Comparison of ENCODE assay signal across 17 cellular contexts in the genomic region with DNA sequence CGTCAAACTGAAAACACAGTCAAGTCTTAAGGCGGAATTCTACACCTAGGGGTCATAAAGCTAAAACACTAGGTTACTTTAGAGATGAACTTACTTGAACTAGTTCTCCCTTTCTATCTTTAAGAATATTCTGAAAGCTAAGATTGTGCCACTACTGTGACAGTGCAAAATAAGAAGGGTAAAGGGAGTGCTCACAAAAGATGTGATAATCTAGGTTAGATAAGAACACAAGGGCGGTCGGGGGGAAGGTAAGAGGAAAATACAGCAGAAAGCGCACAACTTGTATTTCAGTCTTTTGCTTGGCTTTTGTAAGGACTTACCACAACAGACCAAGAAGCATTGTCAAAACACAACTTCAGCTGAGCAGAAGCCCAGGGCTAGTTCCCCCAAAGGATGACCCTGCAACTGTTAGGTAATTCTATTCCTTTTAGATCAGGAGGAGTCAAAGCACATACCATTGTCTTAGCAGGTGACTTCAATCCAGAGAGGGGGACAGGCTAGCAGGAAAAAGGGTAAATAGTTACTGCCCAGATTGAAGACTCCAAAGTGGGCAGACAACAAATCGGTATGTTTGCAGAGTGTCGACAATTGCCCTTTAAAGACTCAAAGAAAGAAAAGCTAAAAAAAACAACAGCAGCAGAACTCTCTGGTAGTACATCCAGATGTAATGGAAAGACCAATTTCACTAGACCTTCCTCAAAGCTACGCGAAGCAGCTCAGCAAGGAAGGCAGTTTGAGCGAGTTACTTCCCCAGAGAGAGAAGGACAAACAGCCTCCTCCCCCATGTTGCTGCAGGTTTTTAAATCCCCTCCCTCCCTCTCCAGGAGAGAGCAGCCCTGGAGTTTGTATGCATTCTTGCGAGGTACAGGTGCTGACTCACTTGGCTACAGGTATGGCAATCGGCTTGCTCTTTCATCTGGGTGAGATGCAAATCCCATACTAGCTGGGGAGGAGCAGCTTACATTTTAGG. TPM values are rescaled to one million over a fixed set of nuclear protein-coding genes. Genes with fewer than 3 reads are reported as not detected.
A peak's percentile ranks its signal among the peaks of the same experiment; 100 is the strongest.
DNase-seq lines count a peak whose midpoint lies in the region; ATAC-seq and TF ChIP-seq lines count a peak whose summit lies in the region.
"Had no signal": no experiment of that assay in that cellular context is flagged by ENCODE, and none has a peak within 500 bp of the region (broad histone marks: within the 10 kb centered on the region; RNA-seq: fewer than 3 reads in every experiment).

No MANE protein-coding gene starts in this region.

- peak overlapping the region; percentile 71 for H3K27ac Mint-ChIP-seq in activated CD8-positive, alpha-beta T cell treated with anti-CD3 and anti-CD28 coated beads for 36 hours
- peak overlapping the region; percentile 90 for H3K27ac Mint-ChIP-seq in progenitor cell of endocrine pancreas

- WGBS in spleen, 5 donors, result 84 to 92% (median 91%) methylated on average over 12 of the region's 12 CpGs

- no peak for TF ChIP-seq POLR2A in spleen (IDR thresholded peaks at IDR 0.05)

- H3K27me3 Mint-ChIP-seq in activated CD8-positive, alpha-beta T cell treated with anti-CD3 and anti-CD28 coated beads for 36 hours, result no peaks in the 10 kb centered on the region
- peaks cover 2% of the 10 kb centered on the region for H3K27me3 Mint-ChIP-seq in progenitor cell of endocrine pancreas

- no peak overlapping the region for H3K4me3 Mint-ChIP-seq in activated CD8-positive, alpha-beta T cell treated with anti-CD3 and anti-CD28 coated beads for 36 hours
- H3K4me3 Mint-ChIP-seq in progenitor cell of endocrine pancreas (ENCODE audit: low read depth), result peak overlapping the region; percentile 11

- H3K36me3 ChIP-seq in H7 (replicated peaks; ENCODE audit: control insufficient read depth, insufficient read depth, low read length) (no peaks in the 10 kb centered on the region), iPS-18a (ENCODE audit: control insufficient read depth, low read depth, low read length) (no peaks in the 10 kb centered on the region), spleen (peaks cover 0 to 100% (median 39%) of the 10 kb centered on the region in 6 donors)
- H3K36me3 ChIP-seq: uterus had no signal

- peak; percentile 73 for DNase-seq in H7
- no peak for DNase-seq in activated CD8-positive, alpha-beta T cell treated with anti-CD3 and anti-CD28 coated beads for 36 hours
- no peak for DNase-seq in progenitor cell of endocrine pancreas (ENCODE audit: low spot score, unreplicated experiment)
- DNase-seq in spleen, result no peak
- DNase-seq: activated CD4-positive, alpha-beta T cell treated with anti-CD3 and anti-CD28 coated beads, Interleukin-2, amount 50 U/mL, for 48 hours; activated gamma-delta T cell; HCEC 1CT; left ventricle myocardium superior; NCI-H187; NCI-H524 treated with DMSO at 0.1 percent for 48 hours; right lobe of liver; uterus had no signal

- H3K36me3 Mint-ChIP-seq in activated CD8-positive, alpha-beta T cell treated with anti-CD3 and anti-CD28 coated beads for 36 hours (ENCODE audit: low read depth), result peaks cover 86% of the 10 kb centered on the region
- H3K36me3 Mint-ChIP-seq in progenitor cell of endocrine pancreas (ENCODE audit: insufficient read depth), result no peaks in the 10 kb centered on the region

- POLR2A ChIA-PET in activated CD8-positive, alpha-beta T cell treated with anti-CD3 and anti-CD28 coated beads for 36 hours (lab: Charles Lee), result interaction anchor here (0.9 kb wide), 2 partner anchors 22 to 49 kb away, joined by 3 to 4 read pairs; no protein-coding TSS in a partner anchor

- peak overlapping the region; percentile 37 for H3K27ac ChIP-seq in iPS-18a (ENCODE audit: low read length)
- peak overlapping the region in 3 of 8 donors; percentile 15 to 35 (median 27) for H3K27ac ChIP-seq in spleen
- H3K27ac ChIP-seq: HL-60, right lobe of liver, uterus had no signal

- H3K9me3 ChIP-seq in iPS-18a (ENCODE audit: control insufficient read depth, low read depth, low read length) (no peaks in the 10 kb centered on the region), spleen (peaks cover 0 to 18% (median 9%) of the 10 kb centered on the region in 8 donors)
- H3K9me3 ChIP-seq: right lobe of liver, uterus had no signal

- H3K4me1 Mint-ChIP-seq in activated CD8-positive, alpha-beta T cell treated with anti-CD3 and anti-CD28 coated beads for 36 hours (ENCODE audit: low read depth), result peaks cover 60% of the 10 kb centered on the region
- peaks cover 29% of the 10 kb centered on the region for H3K4me1 Mint-ChIP-seq in progenitor cell of endocrine pancreas (ENCODE audit: low read depth)

- peak overlapping the region; percentile 2 for H3K9ac ChIP-seq in iPS-18a (ENCODE audit: low read length)

- H3K4me3 ChIP-seq in H7 (ENCODE audit: insufficient read depth, low read depth, low read length), result no peak overlapping the region
- peak overlapping the region; percentile 39 for H3K4me3 ChIP-seq in iPS-18a (ENCODE audit: low read length)
- no peak overlapping the region for H3K4me3 ChIP-seq in spleen
- H3K4me3 ChIP-seq: right lobe of liver, uterus had no signal

- intact Hi-C loops in activated CD8-positive, alpha-beta T cell treated with anti-CD3 and anti-CD28 coated beads for 36 hours (cut with micrococcal nuclease), result no loop called here
- intact Hi-C loops in spleen (cut with DNase I; ENCODE audit: low total_unique reads), result no loop called here

- H3K4me1 ChIP-seq in iPS-18a (ENCODE audit: control insufficient read depth, low read depth, low read length) (peaks cover 32% of the 10 kb centered on the region), spleen (peaks cover 0 to 45% (median 10%) of the 10 kb centered on the region in 6 donors)
- H3K4me1 ChIP-seq: right lobe of liver, uterus had no signal

- no peak for ATAC-seq in activated CD8-positive, alpha-beta T cell treated with anti-CD3 and anti-CD28 coated beads for 36 hours
- no peak for ATAC-seq in HG03045 (IDR thresholded peaks at IDR 0.05; ENCODE audit: unreplicated experiment)
- ATAC-seq in GM18867 (IDR thresholded peaks at IDR 0.05; ENCODE audit: unreplicated experiment), result no peak
- ATAC-seq: left ventricle myocardium superior, Panc1, right lobe of liver had no signal

- H3K27me3 ChIP-seq in H7 (ENCODE audit: control insufficient read depth, insufficient read depth, low read length), result no peaks in the 10 kb centered on the region
- H3K27me3 ChIP-seq in iPS-18a (ENCODE audit: control insufficient read depth, insufficient read depth, low read length), result no peaks in the 10 kb centered on the region
- H3K27me3 ChIP-seq in spleen (replicated peaks in 1 of 7), result no peaks in the 10 kb centered on the region
- H3K27me3 ChIP-seq: right lobe of liver, uterus had no signal

- no peak for TF ChIP-seq CTCF in activated CD8-positive, alpha-beta T cell treated with anti-CD3 and anti-CD28 coated beads for 36 hours (IDR thresholded peaks at IDR 0.05)
- no peak for TF ChIP-seq CTCF in progenitor cell of endocrine pancreas (IDR thresholded peaks at IDR 0.05; ENCODE audit: unreplicated experiment)
- TF ChIP-seq CTCF in spleen (IDR thresholded peaks at IDR 0.05 in 8 of 11, conservative IDR thresholded peaks at IDR 0.05 in 3 of 11), result no peak

- peaks cover 20% of the 10 kb centered on the region for H3K9me3 Mint-ChIP-seq in activated CD8-positive, alpha-beta T cell treated with anti-CD3 and anti-CD28 coated beads for 36 hours
- no peaks in the 10 kb centered on the region for H3K9me3 Mint-ChIP-seq in progenitor cell of endocrine pancreas (ENCODE audit: low read depth)

- CTCF ChIA-PET in activated CD8-positive, alpha-beta T cell treated with anti-CD3 and anti-CD28 coated beads for 36 hours (lab: Charles Lee), result interaction anchor here (0.9 to 2.6 kb wide), 7 partner anchors 12 to 141 kb away, joined by 3 to 11 read pairs (median 4); no protein-coding TSS in a partner anchor

RNA-seq across cellular contexts. Expression of gene RIPOR2, which starts 59.0 kb away (rescaled TPM):
- total RNA-seq in H7 (2014; rRNA removed; shearing (Covaris generic)), result 0.22 and 0.31 TPM in 2 replicates
- total RNA-seq in activated CD8-positive, alpha-beta T cell treated with anti-CD3 and anti-CD28 coated beads for 36 hours, result 10 to 100 TPM; 88.3 to 96.3 TPM
- total RNA-seq in progenitor cell of endocrine pancreas, result 2.2 and 4.0 TPM in 2 replicates
- 100 to 1,000 TPM; 128 to 247 (median 172) TPM for total RNA-seq in spleen
- polyA plus RNA-seq in spleen, result 10 to 100 TPM; 40.6 to 43.4 (median 41.2) TPM

Comparison
In these comparisons a context has a peak if more than half of its experiments do, and no peak if none do; other contexts are left out.
1. RNA of gene RIPOR2, which starts 59.0 kb away (total RNA-seq): 128 to 247 TPM in spleen and 88.3 to 96.3 TPM in activated CD8-positive, alpha-beta T cell treated with anti-CD3 and anti-CD28 coated beads for 36 hours; 2.2 to 4.0 TPM in progenitor cell of endocrine pancreas and 0.22 to 0.31 TPM in H7; every median in the first group is over 10 times any median in the second.